Comparison of ENCODE assay signal across 2 cellular contexts in genomic region chr6:27776504-27776903, GRCh38.
TF ChIP-seq lines count a peak whose summit lies in the region.

No MANE protein-coding gene starts in this region.

TF ChIP-seq in HepG2, 621 proteins besides CTCF, POLR2A, EP300 and RAD21:
- TF ChIP-seq ZNF740 (CRISPR knock-in tag; IDR thresholded peaks at IDR 0.05): no peak
- no peak for TF ChIP-seq ZNF414 (CRISPR knock-in tag; IDR thresholded peaks at IDR 0.05)
- TF ChIP-seq TCF7L2 (IDR thresholded peaks at IDR 0.05; ENCODE audit: low read depth, low read length): no peak
- TF ChIP-seq ETV6 (CRISPR knock-in tag; conservative IDR thresholded peaks at IDR 0.05): no peak
- TF ChIP-seq FIP1L1 (IDR thresholded peaks at IDR 0.05; ENCODE audit: borderline replicate concordance, insufficient read depth, low read depth, low read length): no peak
- no peak for TF ChIP-seq HMGA1 (CRISPR knock-in tag; conservative IDR thresholded peaks at IDR 0.05)
- TF ChIP-seq SIN3B (IDR thresholded peaks at IDR 0.05; ENCODE audit: low read length): no peak

TF ChIP-seq in GM12878, 131 proteins besides CTCF, POLR2A, EP300 and RAD21 (continued from another document):
- TF ChIP-seq ELK1 (IDR thresholded peaks at IDR 0.05; ENCODE audit: low read depth, low read length) (no peak), ZBTB40 (IDR thresholded peaks at IDR 0.05; ENCODE audit: borderline replicate concordance) (no peak), ZNF622 (IDR thresholded peaks at IDR 0.05) (no peak), DPF2 (IDR thresholded peaks at IDR 0.05) (no peak)
TF ChIP-seq in GM12878: peak in this region for 0.
